Comparison of ENCODE assay signal across 1 cellular context in genomic region chr14:50532502-50533313, GRCh38.
A peak's percentile ranks its signal among the peaks of the same experiment; 100 is the strongest.
TF ChIP-seq lines count a peak whose summit lies in the region.

Gene MAP4K5 (minus strand): TSS chr14:50532569. CDS start chr14:50532049, 520 bp downstream.

TF ChIP-seq in HepG2, 621 proteins besides CTCF, POLR2A, EP300 and RAD21 (continued from another document and continues in another):
- TF ChIP-seq BRF2 (CRISPR knock-in tag; IDR thresholded peaks at IDR 0.05), result 0 out of 2 replicates have a peak, but pooled peaks have one; percentile 54
- no peak; the same call in 1 of the 2 replicates for TF ChIP-seq REL (CRISPR knock-in tag; conservative IDR thresholded peaks at IDR 0.05)
- TF ChIP-seq MTA3 (CRISPR knock-in tag; IDR thresholded peaks at IDR 0.05), result no peak
- 0 out of 2 replicates have a peak, but pooled peaks have one; percentile 52 for TF ChIP-seq ARID2 (CRISPR knock-in tag; IDR thresholded peaks at IDR 0.05; ENCODE audit: borderline replicate concordance)
- 0 out of 2 replicates have a peak, but pooled peaks have one; percentile 48 for TF ChIP-seq ZNF280B (CRISPR knock-in tag; IDR thresholded peaks at IDR 0.05; ENCODE audit: borderline replicate concordance)
- TF ChIP-seq SP4 (CRISPR knock-in tag; IDR thresholded peaks at IDR 0.05), result peak; percentile 57
- TF ChIP-seq ZFP41 (CRISPR knock-in tag; IDR thresholded peaks at IDR 0.05; ENCODE audit: borderline replicate concordance), result no peak
- TF ChIP-seq PRPF4 (IDR thresholded peaks at IDR 0.05; ENCODE audit: low read depth, low read length, poor library complexity, severe bottlenecking), result no peak
- TF ChIP-seq ZNF768 (CRISPR knock-in tag; IDR thresholded peaks at IDR 0.05), result peak; percentile 10; the same call in 1 of the 2 replicates
- no peak for TF ChIP-seq SSRP1 (CRISPR knock-in tag; IDR thresholded peaks at IDR 0.05)
- TF ChIP-seq ISX (CRISPR knock-in tag; conservative IDR thresholded peaks at IDR 0.05), result no peak
- no peak for TF ChIP-seq ZNF292 (CRISPR knock-in tag; IDR thresholded peaks at IDR 0.05; ENCODE audit: borderline replicate concordance, low read depth)
- no peak for TF ChIP-seq SMAD9 (CRISPR knock-in tag; IDR thresholded peaks at IDR 0.05)
- no peak for TF ChIP-seq ZNF646 (CRISPR knock-in tag; IDR thresholded peaks at IDR 0.05)
- TF ChIP-seq ZSCAN21 (CRISPR knock-in tag; IDR thresholded peaks at IDR 0.05; ENCODE audit: borderline replicate concordance), result 0 out of 2 replicates have a peak, but pooled peaks have one; percentile 3
- peak; percentile 57; the same call in 1 of the 2 replicates for TF ChIP-seq FOXO1 (CRISPR knock-in tag; IDR thresholded peaks at IDR 0.05)
- TF ChIP-seq BRCA1 (CRISPR knock-in tag; IDR thresholded peaks at IDR 0.05), result no peak; the same call in 1 of the 2 replicates
- TF ChIP-seq THAP7 (CRISPR knock-in tag; IDR thresholded peaks at IDR 0.05), result peak; percentile 25; the same call in 1 of the 2 replicates
- TF ChIP-seq ZBTB3 (CRISPR knock-in tag; IDR thresholded peaks at IDR 0.05; ENCODE audit: borderline replicate concordance, low read depth), result no peak
- TF ChIP-seq MAFF (IDR thresholded peaks at IDR 0.05; ENCODE audit: low read depth, low read length), result no peak
- peak; percentile 65; the same call in 1 of the 2 replicates for TF ChIP-seq CREB1 (IDR thresholded peaks at IDR 0.05)
- TF ChIP-seq CREB1 (CRISPR knock-in tag; IDR thresholded peaks at IDR 0.05), result no peak
- TF ChIP-seq ZNF33B (CRISPR knock-in tag; IDR thresholded peaks at IDR 0.05), result no peak
- TF ChIP-seq YEATS4 (CRISPR knock-in tag; IDR thresholded peaks at IDR 0.05; ENCODE audit: borderline replicate concordance), result peak; percentile 91
- TF ChIP-seq AKAP8 (CRISPR knock-in tag; IDR thresholded peaks at IDR 0.05), result no peak
- TF ChIP-seq CBX1 (IDR thresholded peaks at IDR 0.05; ENCODE audit: low read depth), result no peak
- no peak for TF ChIP-seq SRSF4 (IDR thresholded peaks at IDR 0.05; ENCODE audit: low read depth, low read length, poor library complexity, severe bottlenecking)
- no peak for TF ChIP-seq ZNF256 (CRISPR knock-in tag; conservative IDR thresholded peaks at IDR 0.05)
- peak; percentile 76; the same call in 1 of the 2 replicates for TF ChIP-seq POGZ (CRISPR knock-in tag; IDR thresholded peaks at IDR 0.05)
- TF ChIP-seq ZFP91 (CRISPR knock-in tag; IDR thresholded peaks at IDR 0.05; ENCODE audit: borderline replicate concordance), result peak; percentile 80; the same call in 1 of the 2 replicates
- TF ChIP-seq TFDP2 (CRISPR knock-in tag; IDR thresholded peaks at IDR 0.05), result peak; percentile 49; the same call in 1 of the 2 replicates
- TF ChIP-seq MEIS2 (CRISPR knock-in tag; IDR thresholded peaks at IDR 0.05), result no peak
- no peak for TF ChIP-seq MLLT10 (CRISPR knock-in tag; IDR thresholded peaks at IDR 0.05)
- TF ChIP-seq KMT2A (CRISPR knock-in tag; IDR thresholded peaks at IDR 0.05), result peak; percentile 71; the same call in 1 of the 2 replicates
- no peak for TF ChIP-seq ZNF337 (CRISPR knock-in tag; IDR thresholded peaks at IDR 0.05; ENCODE audit: borderline replicate concordance, low read depth)
- TF ChIP-seq ZNF10 (CRISPR knock-in tag; IDR thresholded peaks at IDR 0.05; ENCODE audit: borderline replicate concordance, low read depth), result no peak
- no peak for TF ChIP-seq ZNF569 (CRISPR knock-in tag; IDR thresholded peaks at IDR 0.05; ENCODE audit: borderline replicate concordance)
- TF ChIP-seq TIGD3 (CRISPR knock-in tag; IDR thresholded peaks at IDR 0.05; ENCODE audit: borderline replicate concordance), result no peak
- TF ChIP-seq ZNF430 (CRISPR knock-in tag; IDR thresholded peaks at IDR 0.05), result peak; percentile 57; the same call in 1 of the 2 replicates
- peak; percentile 52; the same call in 1 of the 2 replicates for TF ChIP-seq NR2C2 (CRISPR knock-in tag; IDR thresholded peaks at IDR 0.05; ENCODE audit: borderline replicate concordance)
- TF ChIP-seq FLYWCH1 (CRISPR knock-in tag; IDR thresholded peaks at IDR 0.05), result no peak
- peak; percentile 30; the same call in 1 of the 2 replicates for TF ChIP-seq BCL3 (CRISPR knock-in tag; IDR thresholded peaks at IDR 0.05)
- no peak; the same call in 1 of the 2 replicates for TF ChIP-seq ATF2 (CRISPR knock-in tag; IDR thresholded peaks at IDR 0.05)
- no peak for TF ChIP-seq E2F1 (CRISPR knock-in tag; IDR thresholded peaks at IDR 0.05)
- TF ChIP-seq ZFP62 (CRISPR knock-in tag; IDR thresholded peaks at IDR 0.05), result no peak
- TF ChIP-seq RBAK (CRISPR knock-in tag; IDR thresholded peaks at IDR 0.05), result no peak
- no peak for TF ChIP-seq TBP (CRISPR knock-in tag; IDR thresholded peaks at IDR 0.05)
- TF ChIP-seq ZNF605 (CRISPR knock-in tag; IDR thresholded peaks at IDR 0.05), result peak; percentile 91
- TF ChIP-seq ZBTB21 (CRISPR knock-in tag; IDR thresholded peaks at IDR 0.05), result no peak
- no peak for TF ChIP-seq HNRNPUL1 (IDR thresholded peaks at IDR 0.05; ENCODE audit: low read depth, low read length)
